In genomic region chr6:79796197-79796596, GRCh38 we compare ENCODE assay signal across 1 cellular context.
TF ChIP-seq lines count a peak whose summit lies in the region.

No MANE protein-coding gene starts in this region.

TF ChIP-seq in GM23338, 12 proteins besides CTCF, POLR2A, EP300 and RAD21 (continued from another document):
- TF ChIP-seq ETS1 (IDR thresholded peaks at IDR 0.05), result no peak
- TF ChIP-seq ZNF114 (CRISPR knock-in tag; IDR thresholded peaks at IDR 0.05), result no peak
- no peak for TF ChIP-seq ZNF331 (CRISPR knock-in tag; IDR thresholded peaks at IDR 0.05; ENCODE audit: low read depth)
